ENCODE assay signal across 3 cellular contexts in the genomic region with DNA sequence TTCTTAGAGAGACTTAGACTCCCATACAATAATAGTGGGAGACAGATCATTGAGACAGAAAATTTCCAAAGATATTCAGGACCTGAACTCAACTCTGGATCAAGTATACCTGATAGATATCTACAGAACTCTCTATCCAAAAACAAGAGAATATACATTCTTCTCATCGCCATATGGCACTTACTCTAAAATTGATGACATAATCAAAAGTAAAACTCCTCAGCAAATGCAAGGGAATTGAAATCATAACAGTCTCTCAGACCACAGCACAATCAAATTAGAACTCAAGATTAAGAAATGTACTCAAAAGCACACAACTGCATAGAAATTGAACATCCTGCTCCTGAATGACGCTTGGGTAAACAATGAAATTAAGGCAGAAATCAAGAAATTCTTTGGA.
A peak's percentile ranks its signal among the peaks of the same experiment; 100 is the strongest.
TF ChIP-seq lines count a peak whose summit lies in the region.

No MANE protein-coding gene starts in this region.

TF ChIP-seq in HepG2, 621 proteins besides CTCF, POLR2A, EP300 and RAD21:
- TF ChIP-seq ATF7 (IDR thresholded peaks at IDR 0.05): peak; percentile 77
- no peak for TF ChIP-seq ATF7 (CRISPR knock-in tag; IDR thresholded peaks at IDR 0.05)
- TF ChIP-seq RFX5 (IDR thresholded peaks at IDR 0.05; ENCODE audit: low read depth, low read length): no peak
- TF ChIP-seq, protein P1, sequence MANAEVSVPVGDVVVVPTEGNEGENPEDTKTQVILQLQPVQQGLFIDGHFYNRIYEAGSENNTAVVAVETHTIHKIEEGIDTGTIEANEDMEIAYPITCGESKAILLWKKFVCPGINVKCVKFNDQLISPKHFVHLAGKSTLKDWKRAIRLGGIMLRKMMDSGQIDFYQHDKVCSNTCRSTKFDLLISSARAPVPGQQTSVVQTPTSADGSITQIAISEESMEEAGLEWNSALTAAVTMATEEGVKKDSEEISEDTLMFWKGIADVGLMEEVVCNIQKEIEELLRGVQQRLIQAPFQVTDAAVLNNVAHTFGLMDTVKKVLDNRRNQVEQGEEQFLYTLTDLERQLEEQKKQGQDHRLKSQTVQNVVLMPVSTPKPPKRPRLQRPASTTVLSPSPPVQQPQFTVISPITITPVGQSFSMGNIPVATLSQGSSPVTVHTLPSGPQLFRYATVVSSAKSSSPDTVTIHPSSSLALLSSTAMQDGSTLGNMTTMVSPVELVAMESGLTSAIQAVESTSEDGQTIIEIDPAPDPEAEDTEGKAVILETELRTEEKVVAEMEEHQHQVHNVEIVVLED (CRISPR knock-in tag; IDR thresholded peaks at IDR 0.05; ENCODE audit: borderline replicate concordance): no peak
- TF ChIP-seq MAFK (conservative IDR thresholded peaks at IDR 0.05 in 1 of 2, IDR thresholded peaks at IDR 0.05 in 1 of 2; ENCODE audit: low read length in 2 of 2): peak; percentile 62 to 83; a peak in 3 of 4 replicates
- no peak for TF ChIP-seq ZSCAN9 (CRISPR knock-in tag; IDR thresholded peaks at IDR 0.05; ENCODE audit: borderline replicate concordance)
- TF ChIP-seq, protein P2, sequence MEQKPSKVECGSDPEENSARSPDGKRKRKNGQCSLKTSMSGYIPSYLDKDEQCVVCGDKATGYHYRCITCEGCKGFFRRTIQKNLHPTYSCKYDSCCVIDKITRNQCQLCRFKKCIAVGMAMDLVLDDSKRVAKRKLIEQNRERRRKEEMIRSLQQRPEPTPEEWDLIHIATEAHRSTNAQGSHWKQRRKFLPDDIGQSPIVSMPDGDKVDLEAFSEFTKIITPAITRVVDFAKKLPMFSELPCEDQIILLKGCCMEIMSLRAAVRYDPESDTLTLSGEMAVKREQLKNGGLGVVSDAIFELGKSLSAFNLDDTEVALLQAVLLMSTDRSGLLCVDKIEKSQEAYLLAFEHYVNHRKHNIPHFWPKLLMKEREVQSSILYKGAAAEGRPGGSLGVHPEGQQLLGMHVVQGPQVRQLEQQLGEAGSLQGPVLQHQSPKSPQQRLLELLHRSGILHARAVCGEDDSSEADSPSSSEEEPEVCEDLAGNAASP (CRISPR knock-in tag; IDR thresholded peaks at IDR 0.05; ENCODE audit: borderline replicate concordance): no peak
- TF ChIP-seq SIN3B (IDR thresholded peaks at IDR 0.05; ENCODE audit: low read length): no peak
- TF ChIP-seq HCFC1 (IDR thresholded peaks at IDR 0.05; ENCODE audit: low read depth, low read length): no peak
- TF ChIP-seq HMG20A (CRISPR knock-in tag; IDR thresholded peaks at IDR 0.05; ENCODE audit: borderline replicate concordance): no peak
- peak; percentile 71 for TF ChIP-seq MAFF (IDR thresholded peaks at IDR 0.05; ENCODE audit: low read depth, low read length)
- TF ChIP-seq, protein P3, sequence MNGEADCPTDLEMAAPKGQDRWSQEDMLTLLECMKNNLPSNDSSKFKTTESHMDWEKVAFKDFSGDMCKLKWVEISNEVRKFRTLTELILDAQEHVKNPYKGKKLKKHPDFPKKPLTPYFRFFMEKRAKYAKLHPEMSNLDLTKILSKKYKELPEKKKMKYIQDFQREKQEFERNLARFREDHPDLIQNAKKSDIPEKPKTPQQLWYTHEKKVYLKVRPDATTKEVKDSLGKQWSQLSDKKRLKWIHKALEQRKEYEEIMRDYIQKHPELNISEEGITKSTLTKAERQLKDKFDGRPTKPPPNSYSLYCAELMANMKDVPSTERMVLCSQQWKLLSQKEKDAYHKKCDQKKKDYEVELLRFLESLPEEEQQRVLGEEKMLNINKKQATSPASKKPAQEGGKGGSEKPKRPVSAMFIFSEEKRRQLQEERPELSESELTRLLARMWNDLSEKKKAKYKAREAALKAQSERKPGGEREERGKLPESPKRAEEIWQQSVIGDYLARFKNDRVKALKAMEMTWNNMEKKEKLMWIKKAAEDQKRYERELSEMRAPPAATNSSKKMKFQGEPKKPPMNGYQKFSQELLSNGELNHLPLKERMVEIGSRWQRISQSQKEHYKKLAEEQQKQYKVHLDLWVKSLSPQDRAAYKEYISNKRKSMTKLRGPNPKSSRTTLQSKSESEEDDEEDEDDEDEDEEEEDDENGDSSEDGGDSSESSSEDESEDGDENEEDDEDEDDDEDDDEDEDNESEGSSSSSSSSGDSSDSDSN (CRISPR knock-in tag; IDR thresholded peaks at IDR 0.05): no peak
- no peak for TF ChIP-seq TARDBP (CRISPR knock-in tag; IDR thresholded peaks at IDR 0.05)
- TF ChIP-seq HNRNPK (IDR thresholded peaks at IDR 0.05; ENCODE audit: low read depth, low read length, poor library complexity, severe bottlenecking): no peak

TF ChIP-seq in IMR-90, 13 proteins besides CTCF, POLR2A, EP300 and RAD21:
- no peak for TF ChIP-seq NFE2L2 (IDR thresholded peaks at IDR 0.05; ENCODE audit: low read depth, low read length)
- no peak for TF ChIP-seq CHD1 (IDR thresholded peaks at IDR 0.05; ENCODE audit: low read depth, low read length)
- TF ChIP-seq RFX5 (IDR thresholded peaks at IDR 0.05; ENCODE audit: low read depth, low read length): no peak
- TF ChIP-seq SMC3 (IDR thresholded peaks at IDR 0.05; ENCODE audit: low read depth, low read length): no peak
- TF ChIP-seq BHLHE40 (IDR thresholded peaks at IDR 0.05; ENCODE audit: low read depth, low read length): no peak
- peak; percentile 69 for TF ChIP-seq MAFK (IDR thresholded peaks at IDR 0.05; ENCODE audit: low read depth, low read length)
TF ChIP-seq in IMR-90: peak in this region for 1.

TF ChIP-seq in K562, 482 proteins besides CTCF, POLR2A, EP300 and RAD21:
- TF ChIP-seq C11orf30 (IDR thresholded peaks at IDR 0.05; ENCODE audit: low read depth) (peak; percentile 26; the same call in 1 of the 2 replicates), ZNF316 (IDR thresholded peaks at IDR 0.05) (peak; percentile 66)
- TF ChIP-seq, protein P4, sequence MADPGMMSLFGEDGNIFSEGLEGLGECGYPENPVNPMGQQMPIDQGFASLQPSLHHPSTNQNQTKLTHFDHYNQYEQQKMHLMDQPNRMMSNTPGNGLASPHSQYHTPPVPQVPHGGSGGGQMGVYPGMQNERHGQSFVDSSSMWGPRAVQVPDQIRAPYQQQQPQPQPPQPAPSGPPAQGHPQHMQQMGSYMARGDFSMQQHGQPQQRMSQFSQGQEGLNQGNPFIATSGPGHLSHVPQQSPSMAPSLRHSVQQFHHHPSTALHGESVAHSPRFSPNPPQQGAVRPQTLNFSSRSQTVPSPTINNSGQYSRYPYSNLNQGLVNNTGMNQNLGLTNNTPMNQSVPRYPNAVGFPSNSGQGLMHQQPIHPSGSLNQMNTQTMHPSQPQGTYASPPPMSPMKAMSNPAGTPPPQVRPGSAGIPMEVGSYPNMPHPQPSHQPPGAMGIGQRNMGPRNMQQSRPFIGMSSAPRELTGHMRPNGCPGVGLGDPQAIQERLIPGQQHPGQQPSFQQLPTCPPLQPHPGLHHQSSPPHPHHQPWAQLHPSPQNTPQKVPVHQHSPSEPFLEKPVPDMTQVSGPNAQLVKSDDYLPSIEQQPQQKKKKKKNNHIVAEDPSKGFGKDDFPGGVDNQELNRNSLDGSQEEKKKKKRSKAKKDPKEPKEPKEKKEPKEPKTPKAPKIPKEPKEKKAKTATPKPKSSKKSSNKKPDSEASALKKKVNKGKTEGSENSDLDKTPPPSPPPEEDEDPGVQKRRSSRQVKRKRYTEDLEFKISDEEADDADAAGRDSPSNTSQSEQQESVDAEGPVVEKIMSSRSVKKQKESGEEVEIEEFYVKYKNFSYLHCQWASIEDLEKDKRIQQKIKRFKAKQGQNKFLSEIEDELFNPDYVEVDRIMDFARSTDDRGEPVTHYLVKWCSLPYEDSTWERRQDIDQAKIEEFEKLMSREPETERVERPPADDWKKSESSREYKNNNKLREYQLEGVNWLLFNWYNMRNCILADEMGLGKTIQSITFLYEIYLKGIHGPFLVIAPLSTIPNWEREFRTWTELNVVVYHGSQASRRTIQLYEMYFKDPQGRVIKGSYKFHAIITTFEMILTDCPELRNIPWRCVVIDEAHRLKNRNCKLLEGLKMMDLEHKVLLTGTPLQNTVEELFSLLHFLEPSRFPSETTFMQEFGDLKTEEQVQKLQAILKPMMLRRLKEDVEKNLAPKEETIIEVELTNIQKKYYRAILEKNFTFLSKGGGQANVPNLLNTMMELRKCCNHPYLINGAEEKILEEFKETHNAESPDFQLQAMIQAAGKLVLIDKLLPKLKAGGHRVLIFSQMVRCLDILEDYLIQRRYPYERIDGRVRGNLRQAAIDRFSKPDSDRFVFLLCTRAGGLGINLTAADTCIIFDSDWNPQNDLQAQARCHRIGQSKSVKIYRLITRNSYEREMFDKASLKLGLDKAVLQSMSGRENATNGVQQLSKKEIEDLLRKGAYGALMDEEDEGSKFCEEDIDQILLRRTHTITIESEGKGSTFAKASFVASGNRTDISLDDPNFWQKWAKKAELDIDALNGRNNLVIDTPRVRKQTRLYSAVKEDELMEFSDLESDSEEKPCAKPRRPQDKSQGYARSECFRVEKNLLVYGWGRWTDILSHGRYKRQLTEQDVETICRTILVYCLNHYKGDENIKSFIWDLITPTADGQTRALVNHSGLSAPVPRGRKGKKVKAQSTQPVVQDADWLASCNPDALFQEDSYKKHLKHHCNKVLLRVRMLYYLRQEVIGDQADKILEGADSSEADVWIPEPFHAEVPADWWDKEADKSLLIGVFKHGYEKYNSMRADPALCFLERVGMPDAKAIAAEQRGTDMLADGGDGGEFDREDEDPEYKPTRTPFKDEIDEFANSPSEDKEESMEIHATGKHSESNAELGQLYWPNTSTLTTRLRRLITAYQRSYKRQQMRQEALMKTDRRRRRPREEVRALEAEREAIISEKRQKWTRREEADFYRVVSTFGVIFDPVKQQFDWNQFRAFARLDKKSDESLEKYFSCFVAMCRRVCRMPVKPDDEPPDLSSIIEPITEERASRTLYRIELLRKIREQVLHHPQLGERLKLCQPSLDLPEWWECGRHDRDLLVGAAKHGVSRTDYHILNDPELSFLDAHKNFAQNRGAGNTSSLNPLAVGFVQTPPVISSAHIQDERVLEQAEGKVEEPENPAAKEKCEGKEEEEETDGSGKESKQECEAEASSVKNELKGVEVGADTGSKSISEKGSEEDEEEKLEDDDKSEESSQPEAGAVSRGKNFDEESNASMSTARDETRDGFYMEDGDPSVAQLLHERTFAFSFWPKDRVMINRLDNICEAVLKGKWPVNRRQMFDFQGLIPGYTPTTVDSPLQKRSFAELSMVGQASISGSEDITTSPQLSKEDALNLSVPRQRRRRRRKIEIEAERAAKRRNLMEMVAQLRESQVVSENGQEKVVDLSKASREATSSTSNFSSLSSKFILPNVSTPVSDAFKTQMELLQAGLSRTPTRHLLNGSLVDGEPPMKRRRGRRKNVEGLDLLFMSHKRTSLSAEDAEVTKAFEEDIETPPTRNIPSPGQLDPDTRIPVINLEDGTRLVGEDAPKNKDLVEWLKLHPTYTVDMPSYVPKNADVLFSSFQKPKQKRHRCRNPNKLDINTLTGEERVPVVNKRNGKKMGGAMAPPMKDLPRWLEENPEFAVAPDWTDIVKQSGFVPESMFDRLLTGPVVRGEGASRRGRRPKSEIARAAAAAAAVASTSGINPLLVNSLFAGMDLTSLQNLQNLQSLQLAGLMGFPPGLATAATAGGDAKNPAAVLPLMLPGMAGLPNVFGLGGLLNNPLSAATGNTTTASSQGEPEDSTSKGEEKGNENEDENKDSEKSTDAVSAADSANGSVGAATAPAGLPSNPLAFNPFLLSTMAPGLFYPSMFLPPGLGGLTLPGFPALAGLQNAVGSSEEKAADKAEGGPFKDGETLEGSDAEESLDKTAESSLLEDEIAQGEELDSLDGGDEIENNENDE (IDR thresholded peaks at IDR 0.05; ENCODE audit: low read depth, low read length): no peak
TF ChIP-seq in K562: peak in this region for 2.
